ENCODE assay signal across 21 cellular contexts in the genomic region with DNA sequence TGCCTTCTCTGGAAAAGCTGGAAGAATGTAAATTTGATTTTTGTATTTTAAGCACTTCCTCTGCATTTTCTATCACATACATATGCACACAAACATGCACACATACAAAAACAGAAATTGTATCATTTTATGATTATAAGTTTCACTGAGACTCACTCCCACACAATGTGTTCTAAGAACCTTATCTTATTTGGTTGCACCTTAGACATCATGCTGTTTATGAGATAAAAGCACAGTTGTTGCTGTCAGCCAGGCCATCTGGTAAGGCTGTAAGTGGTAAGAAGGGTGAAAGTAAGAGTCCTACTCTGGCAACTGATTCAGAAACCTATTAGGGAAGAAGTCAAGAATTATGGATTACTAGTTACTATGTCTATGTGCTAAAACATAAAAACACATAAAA.
"Had no signal": no experiment of that assay in that cellular context is flagged by ENCODE, and none has a peak within 500 bp of the region (broad histone marks: within the 10 kb centered on the region; RNA-seq: fewer than 3 reads in every experiment).

No MANE protein-coding gene starts in this region.

- H3K27me3 ChIP-seq: foreskin keratinocyte, left lung, pancreas, right atrium auricular region, tibial artery had no signal

- H3K9me3 Mint-ChIP-seq: activated CD4-positive, alpha-beta memory T cell treated with anti-CD3 and anti-CD28 coated beads, Interleukin-2, amount 10 ng/mL, durations not matched to agents 7 days and 5 days; activated CD4-positive, alpha-beta T cell treated with anti-CD3 and anti-CD28 coated beads, Interleukin-2, amount 10 ng/mL, durations not matched to agents 24 days and 14 days; nephron had no signal

- H3K4me1 ChIP-seq: foreskin keratinocyte, left lung, pancreas, psoas muscle, right atrium auricular region, tibial artery had no signal

- H3K27me3 Mint-ChIP-seq: activated CD4-positive, alpha-beta memory T cell treated with anti-CD3 and anti-CD28 coated beads, Interleukin-2, amount 10 ng/mL, durations not matched to agents 7 days and 5 days; activated CD4-positive, alpha-beta T cell treated with anti-CD3 and anti-CD28 coated beads, Interleukin-2, amount 10 ng/mL, durations not matched to agents 24 days and 14 days; activated naive CD4-positive, alpha-beta T cell treated with anti-CD3 and anti-CD28 coated beads, Interleukin-2, amount 10 ng/mL, durations not matched to agents 7 days and 5 days; stimulated activated naive CD8-positive, alpha-beta T cell treated with anti-CD3 and anti-CD28 coated beads, Interleukin-15, amount 100 ng/mL, for 72 hours had no signal

- H3K36me3 Mint-ChIP-seq: activated naive CD4-positive, alpha-beta T cell treated with anti-CD3 and anti-CD28 coated beads, Interleukin-2, amount 10 ng/mL, durations not matched to agents 7 days and 5 days; stimulated activated effector memory CD8-positive, alpha-beta T cell treated with anti-CD3 and anti-CD28 coated beads, Interleukin-12 subunit alpha, Interleukin-12 subunit beta, amount 100 ng/mL, for 72 hours had no signal

- FAIRE-seq: pancreas had no signal

- H3K9me3 ChIP-seq: left lung, pancreas, psoas muscle, right atrium auricular region, tibial artery had no signal

- H3K36me3 ChIP-seq: left lung, pancreas, right atrium auricular region, tibial artery had no signal

- H3K4me3 ChIP-seq: left lung, pancreas, psoas muscle, right atrium auricular region, tibial artery had no signal

- H3K27ac Mint-ChIP-seq: activated CD4-positive, alpha-beta memory T cell treated with anti-CD3 and anti-CD28 coated beads, Interleukin-2, amount 10 ng/mL, durations not matched to agents 7 days and 5 days; activated CD4-positive, alpha-beta T cell treated with anti-CD3 and anti-CD28 coated beads, Interleukin-2, amount 10 ng/mL, durations not matched to agents 24 days and 14 days; activated naive CD4-positive, alpha-beta T cell treated with anti-CD3 and anti-CD28 coated beads, Interleukin-2, amount 10 ng/mL, durations not matched to agents 7 days and 5 days; activated T-cell treated with anti-CD3 and anti-CD28 coated beads, Interleukin-2, amount 50 U/mL, for 72 hours; nephron; stimulated activated effector memory CD8-positive, alpha-beta T cell treated with anti-CD3 and anti-CD28 coated beads, Interleukin-12 subunit alpha, Interleukin-12 subunit beta, amount 100 ng/mL, for 72 hours; stimulated activated naive CD8-positive, alpha-beta T cell treated with anti-CD3 and anti-CD28 coated beads, Interleukin-15, amount 100 ng/mL, for 72 hours had no signal

- H3K4me1 Mint-ChIP-seq: activated CD4-positive, alpha-beta memory T cell treated with anti-CD3 and anti-CD28 coated beads, Interleukin-2, amount 10 ng/mL, durations not matched to agents 7 days and 5 days; activated CD4-positive, alpha-beta T cell treated with anti-CD3 and anti-CD28 coated beads, Interleukin-2, amount 10 ng/mL, durations not matched to agents 24 days and 14 days; activated naive CD4-positive, alpha-beta T cell treated with anti-CD3 and anti-CD28 coated beads, Interleukin-2, amount 10 ng/mL, durations not matched to agents 7 days and 5 days; stimulated activated effector memory CD8-positive, alpha-beta T cell treated with anti-CD3 and anti-CD28 coated beads, Interleukin-12 subunit alpha, Interleukin-12 subunit beta, amount 100 ng/mL, for 72 hours; stimulated activated naive CD8-positive, alpha-beta T cell treated with anti-CD3 and anti-CD28 coated beads, Interleukin-15, amount 100 ng/mL, for 72 hours had no signal

- H3K4me3 Mint-ChIP-seq: activated CD4-positive, alpha-beta memory T cell treated with anti-CD3 and anti-CD28 coated beads, Interleukin-2, amount 10 ng/mL, durations not matched to agents 7 days and 5 days; activated CD4-positive, alpha-beta T cell treated with anti-CD3 and anti-CD28 coated beads, Interleukin-2, amount 10 ng/mL, durations not matched to agents 24 days and 14 days; activated naive CD4-positive, alpha-beta T cell treated with anti-CD3 and anti-CD28 coated beads, Interleukin-2, amount 10 ng/mL, durations not matched to agents 7 days and 5 days; activated T-cell treated with anti-CD3 and anti-CD28 coated beads, Interleukin-2, amount 50 U/mL, for 72 hours; nephron; stimulated activated effector memory CD8-positive, alpha-beta T cell treated with anti-CD3 and anti-CD28 coated beads, Interleukin-12 subunit alpha, Interleukin-12 subunit beta, amount 100 ng/mL, for 72 hours; stimulated activated naive CD8-positive, alpha-beta T cell treated with anti-CD3 and anti-CD28 coated beads, Interleukin-15, amount 100 ng/mL, for 72 hours had no signal

- ATAC-seq: activated CD4-positive, CD25-positive, alpha-beta regulatory T cell treated with anti-CD3 and anti-CD28 coated beads, Interleukin-2, amount 50 U/mL, for 24 hours; activated T-cell treated with anti-CD3 and anti-CD28 coated beads, Interleukin-2, amount 50 U/mL, for 72 hours; foreskin keratinocyte; left lung; pancreas; psoas muscle; stimulated activated effector memory CD8-positive, alpha-beta T cell treated with anti-CD3 and anti-CD28 coated beads, Interleukin-12 subunit alpha, Interleukin-12 subunit beta, amount 100 ng/mL, for 72 hours; stimulated activated naive CD8-positive, alpha-beta T cell treated with anti-CD3 and anti-CD28 coated beads, Interleukin-15, amount 100 ng/mL, for 72 hours had no signal

- H3K27ac ChIP-seq: foreskin keratinocyte, left lung, pancreas, psoas muscle, right atrium auricular region, tibial artery, VCaP had no signal

- DNase-seq: activated CD4-positive, alpha-beta memory T cell treated with anti-CD3 and anti-CD28 coated beads, Interleukin-2, amount 10 ng/mL, durations not matched to agents 7 days and 5 days; activated CD4-positive, alpha-beta T cell treated with anti-CD3 and anti-CD28 coated beads, Interleukin-2, amount 10 ng/mL, durations not matched to agents 24 days and 14 days; activated effector memory CD4-positive, alpha-beta T cell treated with anti-CD3 and anti-CD28 coated beads, Interleukin-2, amount 50 U/mL, for 16 hours; activated naive CD4-positive, alpha-beta T cell treated with anti-CD3 and anti-CD28 coated beads, Interleukin-2, amount 10 ng/mL, durations not matched to agents 7 days and 5 days; activated T-cell treated with anti-CD3 and anti-CD28 coated beads, Interleukin-2, amount 50 U/mL, for 72 hours; effector CD4-positive, alpha-beta T cell; foreskin keratinocyte; left lung; midbrain; pancreas; psoas muscle; stimulated activated CD4-positive, alpha-beta T cell treated with anti-CD3 and anti-CD28 coated beads, Interleukin-12 subunit alpha, Interleukin-12 subunit beta, amount 100 ng/mL, for 4 hours; stimulated activated CD4-positive, alpha-beta T cell treated with anti-CD3 and anti-CD28 coated beads, Interleukin-1b, Interleukin-23, amount 100 ng/mL, for 48 hours; stimulated activated naive CD8-positive, alpha-beta T cell treated with anti-CD3 and anti-CD28 coated beads, Interleukin-15, amount 100 ng/mL, for 72 hours; T-helper 9 cell; tibial artery had no signal
